ENCODE assay signal across 15 cellular contexts in the genomic region with DNA sequence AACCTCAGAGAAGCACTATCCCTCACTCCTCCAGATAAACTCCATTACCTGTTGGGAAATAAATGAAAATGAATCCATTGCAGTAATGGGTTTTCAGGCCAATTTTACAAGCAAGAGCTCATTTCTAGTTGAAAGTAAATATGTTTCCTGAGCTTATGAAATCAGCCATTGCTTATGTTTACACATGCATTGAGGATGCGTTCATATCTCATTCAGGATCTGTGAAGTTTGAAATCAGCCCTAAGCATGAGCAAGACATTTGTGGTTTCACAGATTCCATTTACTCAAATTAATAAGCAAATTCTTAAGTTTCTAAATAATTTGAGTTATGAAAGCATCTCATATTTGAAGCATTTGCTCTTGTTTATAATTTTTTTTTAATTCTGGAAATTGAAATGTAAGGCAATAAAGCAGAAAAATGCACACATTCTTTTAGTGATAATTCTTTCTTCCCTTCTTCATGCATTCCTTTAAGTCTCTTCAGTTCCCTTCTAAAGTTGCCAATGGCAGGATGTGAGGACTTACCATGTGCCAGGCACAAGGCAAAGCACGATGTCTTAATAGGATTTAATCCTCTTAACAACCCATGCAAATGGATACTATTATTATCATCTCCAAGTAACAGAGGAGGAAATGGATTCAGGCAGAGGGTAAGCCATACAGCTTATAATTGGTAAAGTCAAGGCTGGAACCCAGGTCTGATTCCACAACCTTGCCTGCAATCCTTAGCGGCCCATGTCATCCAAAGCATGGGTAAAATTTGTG. TPM values are rescaled to one million over a fixed set of nuclear protein-coding genes. Genes with fewer than 3 reads are reported as not detected.
DNase-seq lines count a peak whose midpoint lies in the region; TF ChIP-seq lines count a peak whose summit lies in the region.
"Had no signal": no experiment of that assay in that cellular context is flagged by ENCODE, and none has a peak within 500 bp of the region (broad histone marks: within the 10 kb centered on the region; RNA-seq: fewer than 3 reads in every experiment).

No MANE protein-coding gene starts in this region.

- H3K4me3 ChIP-seq in fibroblast of villous mesenchyme (ENCODE audit: low read depth, low read length): no peak overlapping the region
- H3K4me3 ChIP-seq in parathyroid adenoma (ENCODE audit: low read depth, low read length): peak overlapping the region; percentile 5
- H3K4me3 ChIP-seq: BLaER1 treated with 17β-estradiol and CSF1 and Interleukin-3, amounts not matched to agents 10 nM and 100 nM had no signal

- no peak for TF ChIP-seq CTCF in fibroblast of villous mesenchyme (IDR thresholded peaks at IDR 0.05; ENCODE audit: insufficient read depth, low read depth, low read length)
- no peak for TF ChIP-seq CTCF in parathyroid adenoma (IDR thresholded peaks at IDR 0.05)

- H3K9me3 ChIP-seq in parathyroid adenoma (ENCODE audit: control insufficient read depth, low read length): no peaks in the 10 kb centered on the region
- H3K9me3 ChIP-seq: BLaER1 treated with 17β-estradiol and CSF1 and Interleukin-3, amounts not matched to agents 10 nM and 100 nM had no signal

- peak overlapping the region; percentile 53 for H3K4me2 ChIP-seq in parathyroid adenoma (ENCODE audit: low read length)
- H3K4me2 ChIP-seq: BLaER1 treated with 17β-estradiol and CSF1 and Interleukin-3, amounts not matched to agents 10 nM and 100 nM had no signal

- H2AFZ ChIP-seq in parathyroid adenoma: no peak overlapping the region

- no peaks in the 10 kb centered on the region for H3K27me3 ChIP-seq in parathyroid adenoma (ENCODE audit: control insufficient read depth, insufficient read depth, low read length)
- H3K27me3 ChIP-seq: BLaER1 treated with 17β-estradiol and CSF1 and Interleukin-3, amounts not matched to agents 10 nM and 100 nM had no signal

- peaks cover 4% of the 10 kb centered on the region for H3K36me3 ChIP-seq in parathyroid adenoma (ENCODE audit: control insufficient read depth, insufficient read depth, low read length)
- H3K36me3 ChIP-seq: BLaER1 treated with 17β-estradiol and CSF1 and Interleukin-3, amounts not matched to agents 10 nM and 100 nM had no signal

- H3K9ac ChIP-seq in parathyroid adenoma: no peak overlapping the region
- H3K9ac ChIP-seq: BLaER1 treated with 17β-estradiol and CSF1 and Interleukin-3, amounts not matched to agents 10 nM and 100 nM had no signal

- no peaks in the 10 kb centered on the region for H3K79me2 ChIP-seq in parathyroid adenoma

- DNase-seq in NCI-H82 (lab: John Stamatoyannopoulos, UW): peak; percentile 36
- DNase-seq in NCI-H82 treated with DMSO at 0.1 percent for 48 hours (lab: John Stamatoyannopoulos, UW; ENCODE audit: unreplicated experiment): no peak
- peak; percentile 23 for DNase-seq in fibroblast of villous mesenchyme (ENCODE audit: low read depth)
- no peak for DNase-seq in NCI-H187 (lab: John Stamatoyannopoulos, UW)
- no peak for DNase-seq in hippocampal formation (lab: John Stamatoyannopoulos, UW)
- no peak for DNase-seq in DMS153 treated with DMSO at 0.1 percent for 48 hours (lab: John Stamatoyannopoulos, UW; ENCODE audit: unreplicated experiment)
- DNase-seq: 8988T; CD8-positive, alpha-beta T cell; DMS 273 treated with DMSO at 0.1 percent for 48 hours; DMS79 treated with DMSO at 0.1 percent for 48 hours; GF-D8; GOT3; H9 had no signal

- peaks cover 14% of the 10 kb centered on the region for H3K4me1 ChIP-seq in parathyroid adenoma
- H3K4me1 ChIP-seq: BLaER1 treated with 17β-estradiol and CSF1 and Interleukin-3, amounts not matched to agents 10 nM and 100 nM had no signal

- H3K27ac ChIP-seq in parathyroid adenoma: peak overlapping the region; percentile 57
- H3K27ac ChIP-seq: BLaER1 treated with 17β-estradiol and CSF1 and Interleukin-3, amounts not matched to agents 10 nM and 100 nM had no signal

RNA-seq across cellular contexts. Expression of a gene that starts 35.0 kb away (rescaled TPM):
- total RNA-seq in fibroblast of villous mesenchyme: 1.3 and 3.2 TPM in 2 replicates
- total RNA-seq: CD8-positive, alpha-beta T cell had no signal

Comparison
In these comparisons a context has a peak if more than half of its experiments do, and no peak if none do; other contexts are left out.
1. DNase-seq: peak in NCI-H82 (single experiment) and fibroblast of villous mesenchyme (single experiment); none in NCI-H82 treated with DMSO at 0.1 percent for 48 hours (single experiment), NCI-H187 (0 of 2), hippocampal formation (0 of 2) and DMS153 treated with DMSO at 0.1 percent for 48 hours (single experiment).